1 cellular context compared by ENCODE assay signal in genomic region chr7:27113991-27114866, GRCh38.
TF ChIP-seq lines count a peak whose summit lies in the region.

No MANE protein-coding gene starts in this region.

TF ChIP-seq in IMR-90, 13 proteins besides CTCF, POLR2A, EP300 and RAD21:
- TF ChIP-seq RFX5 (IDR thresholded peaks at IDR 0.05; ENCODE audit: low read depth, low read length) (0 out of 2 replicates have a peak, but pooled peaks have one; percentile 30), MAFK (IDR thresholded peaks at IDR 0.05; ENCODE audit: low read depth, low read length) (no peak), MAZ (IDR thresholded peaks at IDR 0.05; ENCODE audit: borderline replicate concordance, low read depth, low read length) (peak; percentile 55), BHLHE40 (IDR thresholded peaks at IDR 0.05; ENCODE audit: low read depth, low read length) (no peak), ELK1 (IDR thresholded peaks at IDR 0.05; ENCODE audit: borderline replicate concordance, low read depth, low read length) (no peak), CHD1 (IDR thresholded peaks at IDR 0.05; ENCODE audit: low read depth, low read length) (no peak)
